Comparison of ENCODE assay signal across 29 cellular contexts in genomic region chr5:171865431-171865830, GRCh38.
"Had no signal": no experiment of that assay in that cellular context is flagged by ENCODE, and none has a peak within 500 bp of the region (broad histone marks: within the 10 kb centered on the region; RNA-seq: fewer than 3 reads in every experiment).

No MANE protein-coding gene starts in this region.

- FAIRE-seq: kidney had no signal

- H3K4me3 ChIP-seq: gastroesophageal sphincter, prostate gland, skin epidermis, uterus had no signal

- ATAC-seq: activated CD8-positive, alpha-beta T cell treated with anti-CD3 and anti-CD28 coated beads for 36 hours; activated T-cell treated with anti-CD3 and anti-CD28 coated beads, Interleukin-2, amount 50 U/mL, for 4 hours; activated T-helper 17 cell treated with anti-CD3 and anti-CD28 coated beads, Interleukin-2, amount 50 U/mL, for 72 hours; effector memory CD8-positive, alpha-beta T cell; gastroesophageal sphincter; sciatic nerve; stimulated activated effector memory CD8-positive, alpha-beta T cell treated with anti-CD3 and anti-CD28 coated beads, Interleukin-12 subunit alpha, Interleukin-12 subunit beta, amount 100 ng/mL, for 72 hours; stimulated activated naive CD8-positive, alpha-beta T cell treated with anti-CD3 and anti-CD28 coated beads, Interleukin-15, amount 100 ng/mL, for 72 hours had no signal

- DNase-seq: activated CD4-positive, alpha-beta T cell treated with anti-CD3 and anti-CD28 coated beads for 1 hour; activated CD4-positive, alpha-beta T cell treated with anti-CD3 and anti-CD28 coated beads, Interleukin-2, amount 50 U/mL, for 1 hour; activated CD8-positive, alpha-beta T cell treated with anti-CD3 and anti-CD28 coated beads for 36 hours; activated gamma-delta T cell treated with Interleukin-2 at 50 U/mL for 16 hours; activated naive CD4-positive, alpha-beta T cell treated with anti-CD3 and anti-CD28 coated beads, Interleukin-2, amount 50 U/mL, for 16 hours; activated T-cell treated with anti-CD3 and anti-CD28 coated beads, Interleukin-2, amount 50 U/mL, for 4 hours; amniotic stem cell; caudate nucleus; cortex of kidney; effector memory CD8-positive, alpha-beta T cell; erythroblast; hippocampal formation; kidney; left colon; mammary epithelial cell; retina; stimulated activated CD4-positive, alpha-beta T cell treated with anti-CD3 and anti-CD28 coated beads, Interleukin-12 subunit alpha, Interleukin-12 subunit beta, amount 100 ng/mL, for 4 hours; stimulated activated CD4-positive, alpha-beta T cell treated with anti-CD3 and anti-CD28 coated beads, Interleukin-4, amount 100 ng/mL, for 24 hours; stimulated activated naive CD8-positive, alpha-beta T cell treated with anti-CD3 and anti-CD28 coated beads, Interleukin-15, amount 100 ng/mL, for 72 hours; substantia nigra; uterus had no signal

- H3K27me3 Mint-ChIP-seq: activated CD8-positive, alpha-beta T cell treated with anti-CD3 and anti-CD28 coated beads for 36 hours; activated T-helper 17 cell treated with anti-CD3 and anti-CD28 coated beads, Interleukin-2, amount 50 U/mL, for 72 hours; effector memory CD8-positive, alpha-beta T cell; stimulated activated naive CD8-positive, alpha-beta T cell treated with anti-CD3 and anti-CD28 coated beads, Interleukin-15, amount 100 ng/mL, for 72 hours; type B pancreatic cell had no signal

- H3K4me3 Mint-ChIP-seq: activated CD8-positive, alpha-beta T cell treated with anti-CD3 and anti-CD28 coated beads for 36 hours; activated T-cell treated with anti-CD3 and anti-CD28 coated beads, Interleukin-2, amount 50 U/mL, for 4 hours; activated T-helper 17 cell treated with anti-CD3 and anti-CD28 coated beads, Interleukin-2, amount 50 U/mL, for 72 hours; effector memory CD8-positive, alpha-beta T cell; nephron; stimulated activated effector memory CD8-positive, alpha-beta T cell treated with anti-CD3 and anti-CD28 coated beads, Interleukin-12 subunit alpha, Interleukin-12 subunit beta, amount 100 ng/mL, for 72 hours; stimulated activated naive CD8-positive, alpha-beta T cell treated with anti-CD3 and anti-CD28 coated beads, Interleukin-15, amount 100 ng/mL, for 72 hours; type B pancreatic cell had no signal

- H3K27ac ChIP-seq: gastroesophageal sphincter, prostate gland, skin epidermis, uterus had no signal

- H3K27me3 ChIP-seq: gastroesophageal sphincter, uterus had no signal

- H3K27ac Mint-ChIP-seq: activated CD8-positive, alpha-beta T cell treated with anti-CD3 and anti-CD28 coated beads for 36 hours; activated T-helper 17 cell treated with anti-CD3 and anti-CD28 coated beads, Interleukin-2, amount 50 U/mL, for 72 hours; effector memory CD8-positive, alpha-beta T cell; nephron; stimulated activated effector memory CD8-positive, alpha-beta T cell treated with anti-CD3 and anti-CD28 coated beads, Interleukin-12 subunit alpha, Interleukin-12 subunit beta, amount 100 ng/mL, for 72 hours; type B pancreatic cell had no signal

- H3K4me1 ChIP-seq: gastroesophageal sphincter, prostate gland, uterus had no signal

- H3K9me3 Mint-ChIP-seq: activated CD8-positive, alpha-beta T cell treated with anti-CD3 and anti-CD28 coated beads for 36 hours; activated T-cell treated with anti-CD3 and anti-CD28 coated beads, Interleukin-2, amount 50 U/mL, for 4 hours; activated T-helper 17 cell treated with anti-CD3 and anti-CD28 coated beads, Interleukin-2, amount 50 U/mL, for 72 hours; effector memory CD8-positive, alpha-beta T cell; nephron; stimulated activated effector memory CD8-positive, alpha-beta T cell treated with anti-CD3 and anti-CD28 coated beads, Interleukin-12 subunit alpha, Interleukin-12 subunit beta, amount 100 ng/mL, for 72 hours; stimulated activated naive CD8-positive, alpha-beta T cell treated with anti-CD3 and anti-CD28 coated beads, Interleukin-15, amount 100 ng/mL, for 72 hours; type B pancreatic cell had no signal

- H3K4me1 Mint-ChIP-seq: activated T-helper 17 cell treated with anti-CD3 and anti-CD28 coated beads, Interleukin-2, amount 50 U/mL, for 72 hours; nephron; stimulated activated effector memory CD8-positive, alpha-beta T cell treated with anti-CD3 and anti-CD28 coated beads, Interleukin-12 subunit alpha, Interleukin-12 subunit beta, amount 100 ng/mL, for 72 hours had no signal

- H3K36me3 ChIP-seq: uterus had no signal

- H3K9me3 ChIP-seq: gastroesophageal sphincter, prostate gland, uterus had no signal
